32 cellular contexts compared by ENCODE assay signal in the genomic region with DNA sequence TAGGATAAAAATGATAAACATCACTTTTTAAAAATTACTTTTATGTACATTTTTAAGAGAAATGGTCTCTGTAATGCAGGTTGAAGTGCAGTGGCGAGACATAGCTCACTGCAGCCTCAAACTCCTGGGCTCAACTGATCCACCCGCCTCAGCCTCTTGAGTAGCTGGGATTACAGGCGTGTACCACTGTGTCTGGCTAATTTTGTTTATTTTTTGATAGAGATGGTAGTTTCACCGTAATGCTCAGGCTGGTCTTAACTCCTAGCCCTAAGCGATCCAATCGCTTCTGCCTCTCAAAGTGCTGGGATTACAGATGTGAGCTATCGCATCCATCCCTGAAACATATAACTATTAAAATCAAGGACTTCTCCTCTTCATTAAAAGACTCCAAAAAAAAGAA.
"Had no signal": no experiment of that assay in that cellular context is flagged by ENCODE, and none has a peak within 500 bp of the region (broad histone marks: within the 10 kb centered on the region; RNA-seq: fewer than 3 reads in every experiment).

No MANE protein-coding gene starts in this region.

- H3K4me1 ChIP-seq: SJSA1 had no signal

- ATAC-seq: activated CD8-positive, alpha-beta T cell treated with anti-CD3 and anti-CD28 coated beads for 36 hours; activated naive CD8-positive, alpha-beta T cell treated with anti-CD3 and anti-CD28 coated beads, Interleukin-2, amount 50 U/mL, for 24 hours; PC-3; SK-N-SH treated with all-trans-retinoic acid at 6 μM for 48 hours; T-cell had no signal

- H3K9me3 Mint-ChIP-seq: activated CD4-positive, alpha-beta T cell treated with anti-CD3 and anti-CD28 coated beads, Interleukin-2, amount 10 ng/mL, durations not matched to agents 24 days and 14 days; activated CD8-positive, alpha-beta T cell treated with anti-CD3 and anti-CD28 coated beads for 36 hours; activated naive CD8-positive, alpha-beta T cell treated with anti-CD3 and anti-CD28 coated beads, Interleukin-2, amount 50 U/mL, for 24 hours; activated T-cell treated with anti-CD3 and anti-CD28 coated beads, Interleukin-2, amount 50 U/mL, for 24 hours; activated T-helper 2 cell treated with anti-CD3 and anti-CD28 coated beads, Interferon-gamma antibody, Interleukin-2, Interleukin-4, amounts not matched to agents 10 μg/mL and 5 μg/mL and 100 μg/mL, durations not matched to agents 14 hours and 24 hours and 36 hours; T-cell had no signal

- H3K9me3 ChIP-seq: MG63, Peyer's patch, SJSA1 had no signal

- H3K27me3 Mint-ChIP-seq: activated CD4-positive, alpha-beta T cell treated with anti-CD3 and anti-CD28 coated beads, Interleukin-2, amount 10 ng/mL, durations not matched to agents 24 days and 14 days; activated CD8-positive, alpha-beta T cell treated with anti-CD3 and anti-CD28 coated beads for 36 hours; activated naive CD8-positive, alpha-beta T cell; activated naive CD8-positive, alpha-beta T cell treated with anti-CD3 and anti-CD28 coated beads, Interleukin-2, amount 50 U/mL, for 24 hours; activated T-cell treated with anti-CD3 and anti-CD28 coated beads, Interleukin-2, amount 50 U/mL, for 24 hours; T-cell had no signal

- H3K27ac Mint-ChIP-seq: activated CD4-positive, alpha-beta T cell treated with anti-CD3 and anti-CD28 coated beads, Interleukin-2, amount 10 ng/mL, durations not matched to agents 24 days and 14 days; activated CD8-positive, alpha-beta T cell treated with anti-CD3 and anti-CD28 coated beads for 36 hours; activated naive CD8-positive, alpha-beta T cell; activated naive CD8-positive, alpha-beta T cell treated with anti-CD3 and anti-CD28 coated beads, Interleukin-2, amount 50 U/mL, for 24 hours; activated T-cell treated with anti-CD3 and anti-CD28 coated beads, Interleukin-2, amount 50 U/mL, for 24 hours; activated T-helper 2 cell treated with anti-CD3 and anti-CD28 coated beads, Interferon-gamma antibody, Interleukin-2, Interleukin-4, amounts not matched to agents 10 μg/mL and 5 μg/mL and 100 μg/mL, durations not matched to agents 14 hours and 24 hours and 36 hours; T-cell had no signal

- H3K4me3 Mint-ChIP-seq: activated CD4-positive, alpha-beta T cell treated with anti-CD3 and anti-CD28 coated beads, Interleukin-2, amount 10 ng/mL, durations not matched to agents 24 days and 14 days; activated CD8-positive, alpha-beta T cell treated with anti-CD3 and anti-CD28 coated beads for 36 hours; activated naive CD8-positive, alpha-beta T cell; activated naive CD8-positive, alpha-beta T cell treated with anti-CD3 and anti-CD28 coated beads, Interleukin-2, amount 50 U/mL, for 24 hours; activated T-cell treated with anti-CD3 and anti-CD28 coated beads, Interleukin-2, amount 50 U/mL, for 24 hours; T-cell had no signal

- H3K4me3 ChIP-seq: MG63, Peyer's patch, SJSA1 had no signal

- H3K27me3 ChIP-seq: brain microvascular endothelial cell, MG63, Peyer's patch, SJSA1 had no signal

- DNase-seq: activated CD4-positive, alpha-beta T cell treated with anti-CD3 and anti-CD28 coated beads, Interleukin-2, amount 10 ng/mL, durations not matched to agents 24 days and 14 days; activated CD4-positive, alpha-beta T cell treated with anti-CD3 and anti-CD28 coated beads, Interleukin-2, amount 50 U/mL, for 4 hours; activated CD8-positive, alpha-beta T cell treated with anti-CD3 and anti-CD28 coated beads for 36 hours; activated gamma-delta T cell; activated naive CD4-positive, alpha-beta T cell treated with Interleukin-2 at 50 U/mL for 16 hours; activated naive CD8-positive, alpha-beta T cell treated with anti-CD3 and anti-CD28 coated beads, Interleukin-2, amount 50 U/mL, for 24 hours; activated T-cell treated with anti-CD3 and anti-CD28 coated beads, Interleukin-2, amount 50 U/mL, for 24 hours; anterior cingulate cortex; brain microvascular endothelial cell; Kasumi-1; KG1; MG63; NCI-H1048; NCI-H1105 treated with DMSO at 0.1 percent for 48 hours; NCI-H1436; NCI-H1694; NCI-H1930; NCI-H2081 treated with DMSO at 0.1 percent for 48 hours; NCI-H345; NCI-H524 treated with DMSO at 0.1 percent for 48 hours; PC-3; Peyer's patch; RPMI8226; SHP77 treated with DMSO at 0.1 percent for 48 hours; T-cell; T-helper 2 cell; T-helper 9 cell; WERI-Rb-1 had no signal

- H3K27ac ChIP-seq: brain microvascular endothelial cell, Peyer's patch, SJSA1, WERI-Rb-1 had no signal
